15 cellular contexts compared by ENCODE assay signal in the genomic region with DNA sequence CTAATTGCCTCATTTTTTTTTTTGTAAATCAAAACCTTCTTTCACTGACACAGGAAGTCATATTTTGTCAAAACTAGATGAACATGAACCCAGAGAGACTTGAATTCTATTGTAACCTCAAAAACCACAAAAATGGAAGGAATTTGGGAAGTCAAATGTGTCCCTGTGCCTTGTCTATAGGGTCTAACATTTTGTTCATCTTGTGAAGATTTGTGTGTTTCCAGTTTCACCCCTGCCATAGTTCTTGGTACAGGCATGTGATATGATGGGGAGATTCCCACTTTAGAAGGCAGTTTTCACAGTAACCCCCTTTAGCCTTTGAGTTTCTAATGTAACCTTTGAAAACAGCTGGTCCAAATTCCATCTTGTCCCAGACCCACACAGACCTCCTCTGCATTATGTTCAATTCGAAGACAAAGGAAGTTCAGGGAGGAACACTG.
DNase-seq lines count a peak whose midpoint lies in the region; ATAC-seq and TF ChIP-seq lines count a peak whose summit lies in the region.
"Had no signal": no experiment of that assay in that cellular context is flagged by ENCODE, and none has a peak within 500 bp of the region (broad histone marks: within the 10 kb centered on the region; RNA-seq: fewer than 3 reads in every experiment).

No MANE protein-coding gene starts in this region.

- H3K4me1 Mint-ChIP-seq in glutamatergic neuron (ENCODE audit: low read depth, unreplicated experiment): peaks cover 8% of the 10 kb centered on the region
- H3K4me1 Mint-ChIP-seq: activated CD4-positive, alpha-beta memory T cell treated with anti-CD3 and anti-CD28 coated beads, Interleukin-2, amount 10 ng/mL, durations not matched to agents 7 days and 5 days had no signal

- no peaks in the 10 kb centered on the region for H3K9me3 Mint-ChIP-seq in glutamatergic neuron (ENCODE audit: unreplicated experiment)
- H3K9me3 Mint-ChIP-seq: activated CD4-positive, alpha-beta memory T cell treated with anti-CD3 and anti-CD28 coated beads, Interleukin-2, amount 10 ng/mL, durations not matched to agents 7 days and 5 days had no signal

- H3K4me3 Mint-ChIP-seq in glutamatergic neuron (ENCODE audit: unreplicated experiment): no peak overlapping the region
- H3K4me3 Mint-ChIP-seq: activated CD4-positive, alpha-beta memory T cell treated with anti-CD3 and anti-CD28 coated beads, Interleukin-2, amount 10 ng/mL, durations not matched to agents 7 days and 5 days; CD8-positive, alpha-beta T cell had no signal

- intact Hi-C loops in sciatic nerve (cut with DNase I) (no loop called here), Right ventricle myocardium inferior (cut with DNase I) (no loop called here)

- no peaks in the 10 kb centered on the region for H3K9me3 ChIP-seq in SK-N-MC (ENCODE audit: low read depth, low read length)
- H3K9me3 ChIP-seq: ascending aorta, prostate gland had no signal

- no peaks in the 10 kb centered on the region for H3K36me3 Mint-ChIP-seq in glutamatergic neuron (ENCODE audit: unreplicated experiment)
- H3K36me3 Mint-ChIP-seq: CD8-positive, alpha-beta T cell had no signal

- no peak overlapping the region for H3K9ac ChIP-seq in SK-N-MC (ENCODE audit: insufficient read length)

- TF ChIP-seq CTCF in fibroblast of pulmonary artery (IDR thresholded peaks at IDR 0.05; ENCODE audit: low read length, missing control alignments) (no peak), glutamatergic neuron (IDR thresholded peaks at IDR 0.05; ENCODE audit: partially characterized antibody, unreplicated experiment) (no peak)

- H3K27me3 Mint-ChIP-seq in glutamatergic neuron (ENCODE audit: unreplicated experiment): no peaks in the 10 kb centered on the region
- H3K27me3 Mint-ChIP-seq: activated CD4-positive, alpha-beta memory T cell treated with anti-CD3 and anti-CD28 coated beads, Interleukin-2, amount 10 ng/mL, durations not matched to agents 7 days and 5 days had no signal

- H3K4me3 ChIP-seq in SK-N-MC (peak overlapping the region; percentile 28; the same call in 1 of the 2 replicates), fibroblast of pulmonary artery (replicated peaks; ENCODE audit: low read depth, low read length) (no peak overlapping the region)
- H3K4me3 ChIP-seq: ascending aorta, prostate gland had no signal

- DNase-seq in GM03348 (ENCODE audit: low spot score) (peak; percentile 58), SK-N-MC (ENCODE audit: low read depth, low spot score) (no peak), fibroblast of pulmonary artery (ENCODE audit: low read depth) (peak; percentile 60), renal cortical epithelial cell (ENCODE audit: low read depth) (peak; percentile 54), sciatic nerve (ENCODE audit: low spot score) (no peak), glutamatergic neuron (no peak), cerebellar nuclear complex (lab: John Stamatoyannopoulos, UW) (no peak), Right ventricle myocardium inferior (ENCODE audit: missing footprints) (no peak)
- DNase-seq: activated CD4-positive, alpha-beta memory T cell treated with anti-CD3 and anti-CD28 coated beads, Interleukin-2, amount 10 ng/mL, durations not matched to agents 7 days and 5 days; CD8-positive, alpha-beta T cell; kidney; MV-4-11; NCI-H2171 had no signal

- no peak for ATAC-seq in sciatic nerve
- ATAC-seq in Right ventricle myocardium inferior: no peak
- ATAC-seq: CD8-positive, alpha-beta T cell had no signal

- no peak overlapping the region for H3K27ac Mint-ChIP-seq in glutamatergic neuron (ENCODE audit: unreplicated experiment)
- H3K27ac Mint-ChIP-seq: activated CD4-positive, alpha-beta memory T cell treated with anti-CD3 and anti-CD28 coated beads, Interleukin-2, amount 10 ng/mL, durations not matched to agents 7 days and 5 days; CD8-positive, alpha-beta T cell had no signal

- 0 out of 2 replicates have a peak overlapping the region, but pooled peaks have one; percentile 13 for H3K27ac ChIP-seq in SK-N-MC
- H3K27ac ChIP-seq: ascending aorta, prostate gland had no signal

- no peaks in the 10 kb centered on the region for H3K36me3 ChIP-seq in SK-N-MC (ENCODE audit: insufficient read depth, low read length)
- H3K36me3 ChIP-seq: prostate gland had no signal

Comparison
In these comparisons a context has a peak if more than half of its experiments do, and no peak if none do; other contexts are left out.
1. DNase-seq: peak in GM03348 (single experiment), fibroblast of pulmonary artery (single experiment) and renal cortical epithelial cell (single experiment); none in SK-N-MC (single experiment), sciatic nerve (single experiment), glutamatergic neuron (single experiment), cerebellar nuclear complex (0 of 2) and Right ventricle myocardium inferior (single experiment).